Comparison of ENCODE assay signal across 21 cellular contexts in genomic region chr22:41913040-41913719, GRCh38. TPM values are rescaled to one million over a fixed set of nuclear protein-coding genes. Genes with fewer than 3 reads are reported as not detected.
DNase-seq lines count a peak whose midpoint lies in the region; ATAC-seq and TF ChIP-seq lines count a peak whose summit lies in the region.
"Had no signal": no experiment of that assay in that cellular context is flagged by ENCODE, and none has a peak within 500 bp of the region (broad histone marks: within the 10 kb centered on the region; RNA-seq: fewer than 3 reads in every experiment).

No MANE protein-coding gene starts in this region.

- H3K27me3 ChIP-seq in CD4-positive, alpha-beta memory T cell (ENCODE audit: insufficient read depth, low read length) = peaks cover 20% of the 10 kb centered on the region
- H3K27me3 ChIP-seq in adrenal gland (peaks cover 12% of the 10 kb centered on the region), mammary epithelial cell (ENCODE audit: insufficient read depth, low read length) (peaks cover 42% of the 10 kb centered on the region)

- H3K36me3 ChIP-seq in CD4-positive, alpha-beta memory T cell (ENCODE audit: insufficient read depth, low read length) = no peaks in the 10 kb centered on the region
- H3K36me3 ChIP-seq in adrenal gland (replicated peaks in 1 of 2) (no peaks in the 10 kb centered on the region), mammary epithelial cell (ENCODE audit: insufficient read depth, low read length) (no peaks in the 10 kb centered on the region)
- H3K36me3 ChIP-seq: BE2C, gastrocnemius medialis, left ventricle myocardium inferior, Peyer's patch, upper lobe of left lung had no signal

- intact Hi-C loops in CD4-positive, alpha-beta memory T cell (cut with micrococcal nuclease) = no loop called here
- intact Hi-C loops in adrenal gland (cut with DNase I) = no loop called here
- intact Hi-C loops in mammary epithelial cell (cut with micrococcal nuclease) = no loop called here
- intact Hi-C loops in Right ventricle myocardium superior (cut with DNase I) = no loop called here

- ATAC-seq in Right ventricle myocardium superior (ENCODE audit: poor library complexity) (no peak), GM18867 (IDR thresholded peaks at IDR 0.05; ENCODE audit: unreplicated experiment) (no peak)
- ATAC-seq: gastrocnemius medialis, SK-N-SH treated with all-trans-retinoic acid at 6 μM for 48 hours had no signal

- POLR2A ChIA-PET in CD4-positive, alpha-beta memory T cell (lab: Charles Lee; ENCODE audit: partially characterized antibody) = interaction anchor here (1.0 to 9.1 kb wide), 3 partner anchors 27 to 289 kb away, joined by 3 to 67 read pairs (median 3); partner anchors contain the start of gene SREBF2

- H3K4me1 Mint-ChIP-seq in CD4-positive, alpha-beta memory T cell = peaks cover 12 to 46% (median 25%) of the 10 kb centered on the region in 4 donors
- peaks cover 16% of the 10 kb centered on the region for H3K4me1 Mint-ChIP-seq in nephron

- no peak overlapping the region for H3K4me2 ChIP-seq in mammary epithelial cell (ENCODE audit: insufficient read depth, low read depth, low read length)

- in situ Hi-C loops in mammary epithelial cell (cut with MboI; ENCODE audit: low sequenced_read_pairs in 2 of 2) = no loop called here

- no peaks in the 10 kb centered on the region for H3K79me2 ChIP-seq in mammary epithelial cell (ENCODE audit: insufficient read depth, low read length)

- H3K36me3 Mint-ChIP-seq in CD4-positive, alpha-beta memory T cell = no peaks in the 10 kb centered on the region
- H3K36me3 Mint-ChIP-seq in nephron (ENCODE audit: low read depth) = no peaks in the 10 kb centered on the region

- peaks cover 22 to 31% of the 10 kb centered on the region in 2 donors for H3K27me3 Mint-ChIP-seq in CD4-positive, alpha-beta memory T cell
- peaks cover 87% of the 10 kb centered on the region for H3K27me3 Mint-ChIP-seq in nephron (ENCODE audit: low read depth)

- no peak overlapping the region for H2AFZ ChIP-seq in mammary epithelial cell (ENCODE audit: low read depth, low read length)

- CTCF ChIA-PET in CD4-positive, alpha-beta memory T cell (lab: Charles Lee; ENCODE audit: partially characterized antibody) = interaction anchor here (1.1 to 2.4 kb wide), 2 partner anchors 12 to 28 kb away, joined by 4 to 7 read pairs; no protein-coding TSS in a partner anchor
- CTCF ChIA-PET in mammary epithelial cell (lab: Charles Lee; ENCODE audit: low non-redundant PET) = no interaction called here

- H3K4me1 ChIP-seq in CD4-positive, alpha-beta memory T cell (ENCODE audit: insufficient read depth, low read length) = peaks cover 42% of the 10 kb centered on the region
- H3K4me1 ChIP-seq in adrenal gland (replicated peaks in 1 of 2) (peaks cover 31 to 48% of the 10 kb centered on the region in 2 donors), mammary epithelial cell (ENCODE audit: insufficient read depth, low read length) (peaks cover 17% of the 10 kb centered on the region)
- H3K4me1 ChIP-seq: BE2C had no signal

- peak overlapping the region in 5 of 8 donors; percentile 36 to 80 (median 46) for H3K4me3 Mint-ChIP-seq in CD4-positive, alpha-beta memory T cell
- peak overlapping the region; percentile 48 to 74 (median 51) for H3K4me3 Mint-ChIP-seq in nephron
- H3K4me3 Mint-ChIP-seq: activated CD4-positive, alpha-beta memory T cell treated with anti-CD3 and anti-CD28 coated beads for 36 hours had no signal

- dilution Hi-C loops in mammary epithelial cell (cut with HindIII; ENCODE audit: low sequenced_read_pairs) = no loop called here

- no peaks in the 10 kb centered on the region for H4K20me1 ChIP-seq in mammary epithelial cell (ENCODE audit: insufficient read depth, low read length)

- H3K9me3 Mint-ChIP-seq in CD4-positive, alpha-beta memory T cell = peaks cover 0 to 2% (median 0%) of the 10 kb centered on the region in 8 donors
- H3K9me3 Mint-ChIP-seq in nephron = no peaks in the 10 kb centered on the region
- H3K9me3 Mint-ChIP-seq: activated CD4-positive, alpha-beta memory T cell treated with anti-CD3 and anti-CD28 coated beads for 36 hours had no signal

- no peak overlapping the region for H3K9ac ChIP-seq in mammary epithelial cell (ENCODE audit: insufficient read depth, low read length)

- DNase-seq in CD4-positive, alpha-beta memory T cell = peak in 1 of 5 donors; percentile 18
- DNase-seq in adrenal gland = peak in 6 of 7 donors; percentile 67 to 82 (median 72)
- DNase-seq in mammary epithelial cell = no peak
- no peak for DNase-seq in Right ventricle myocardium superior
- no peak for DNase-seq in dermis blood vessel endothelial cell
- DNase-seq: activated CD4-positive, alpha-beta memory T cell treated with anti-CD3 and anti-CD28 coated beads for 36 hours; BE2C; cortex of kidney; DMS153; gastrocnemius medialis; left ventricle myocardium inferior; NCI-H1436 treated with DMSO at 0.1 percent for 48 hours; Peyer's patch had no signal

- no peak overlapping the region for H3K27ac ChIP-seq in CD4-positive, alpha-beta memory T cell (ENCODE audit: low read depth, low read length)
- H3K27ac ChIP-seq in adrenal gland = peak overlapping the region in 3 of 5 donors; percentile 19 to 67 (median 55)
- H3K27ac ChIP-seq in mammary epithelial cell (ENCODE audit: insufficient read depth, low read depth, low read length) = no peak overlapping the region
- H3K27ac ChIP-seq: gastrocnemius medialis, left ventricle myocardium inferior, upper lobe of left lung had no signal

- TF ChIP-seq POLR2A in adrenal gland (IDR thresholded peaks at IDR 0.05) = no peak

- peak overlapping the region in 1 of 7 donors; percentile 69 for H3K27ac Mint-ChIP-seq in CD4-positive, alpha-beta memory T cell
- no peak overlapping the region for H3K27ac Mint-ChIP-seq in nephron
- H3K27ac Mint-ChIP-seq: activated CD4-positive, alpha-beta memory T cell treated with anti-CD3 and anti-CD28 coated beads for 36 hours; progenitor cell of endocrine pancreas had no signal

- TF ChIP-seq CTCF in GM12875 (IDR thresholded peaks at IDR 0.05; ENCODE audit: borderline replicate concordance, insufficient read depth, low read depth, low read length) = no peak
- TF ChIP-seq CTCF in adrenal gland (IDR thresholded peaks at IDR 0.05) = no peak
- no peak for TF ChIP-seq CTCF in nephron (IDR thresholded peaks at IDR 0.05; ENCODE audit: unreplicated experiment in 3 of 3)
- no peak for TF ChIP-seq CTCF in mammary epithelial cell (conservative IDR thresholded peaks at IDR 0.05 in 1 of 2, IDR thresholded peaks at IDR 0.05 in 1 of 2; ENCODE audit: extremely low read depth in 1 of 2, insufficient read depth in 1 of 2, low read depth in 1 of 2, low read length in 2 of 2)

- H3K9me3 ChIP-seq in CD4-positive, alpha-beta memory T cell (ENCODE audit: control insufficient read depth in 1 of 2, low read length in 2 of 2) = no peaks in the 10 kb centered on the region
- H3K9me3 ChIP-seq in adrenal gland (replicated peaks in 1 of 3) (no peaks in the 10 kb centered on the region), mammary epithelial cell (replicated peaks; ENCODE audit: insufficient read depth, low read length) (no peaks in the 10 kb centered on the region)
- H3K9me3 ChIP-seq: BE2C, gastrocnemius medialis, left ventricle myocardium inferior, Peyer's patch, upper lobe of left lung had no signal

- WGBS in adrenal gland, 4 donors = 50 to 72% (median 58%) methylated on average over 4 to 11 of the region's 11 CpGs
- 90% methylated on average over 7 of the region's 11 CpGs for WGBS in mammary epithelial cell (ENCODE audit: low coverage, missing lambda C conversion rate)

- no TSS peak for BruUV-seq in mammary epithelial cell (replicated peaks; lab: Mats Ljungman, UMichigan)

- H3K4me3 ChIP-seq in CD4-positive, alpha-beta memory T cell (ENCODE audit: low read length in 2 of 2) = no peak overlapping the region
- H3K4me3 ChIP-seq in GM12875 (ENCODE audit: low read depth, low read length) (peak overlapping the region; percentile 32), adrenal gland (peak overlapping the region in 1 of 4 donors; percentile 79), mammary epithelial cell (replicated peaks in 1 of 3; ENCODE audit: insufficient read depth in 1 of 3, low read depth in 2 of 3, low read length in 3 of 3) (no peak overlapping the region)
- H3K4me3 ChIP-seq: gastrocnemius medialis had no signal

RNA-seq across cellular contexts. Expression of gene SHISA8, which starts 1.7 kb away (rescaled TPM):
- not detected for total RNA-seq in CD4-positive, alpha-beta memory T cell
- polyA plus RNA-seq in CD4-positive, alpha-beta memory T cell = not detected
- total RNA-seq in adrenal gland (10 to 100 TPM; 15.1 to 55.5 (median 20.6) TPM), mammary epithelial cell (not detected), Right ventricle myocardium superior (6.4 TPM), dermis blood vessel endothelial cell (not detected in 2 replicates)
- polyA plus RNA-seq in adrenal gland (10 to 100 TPM in 1 of 3 donors, 1 to 10 TPM in 2; 1.4 to 10.8 (median 5.1) TPM), mammary epithelial cell (not detected)
- not detected for polyA minus RNA-seq in mammary epithelial cell
- total RNA-seq: epithelial cell of proximal tubule, gastrocnemius medialis, HT-29, Peyer's patch, progenitor cell of endocrine pancreas had no signal

RNA-seq across cellular contexts. Expression of gene TNFRSF13C, which starts 13.4 kb away (rescaled TPM):
- total RNA-seq in CD4-positive, alpha-beta memory T cell = 10 to 100 TPM; 14.3 to 14.8 TPM
- 1 to 10 TPM in 1 of 2 donors, under 1 TPM in 1; 0.37 to 1.4 TPM for polyA plus RNA-seq in CD4-positive, alpha-beta memory T cell
- total RNA-seq in adrenal gland (1 to 10 TPM in 5 of 8 donors, under 1 TPM in 3; 0.36 to 3.2 (median 1.4) TPM), mammary epithelial cell (under 1 TPM; under 0.01 to 0.21 TPM), Right ventricle myocardium superior (1.2 TPM), dermis blood vessel endothelial cell (not detected in 2 replicates)
- polyA plus RNA-seq in adrenal gland (under 1 TPM; 0.24 to 0.35 (median 0.24) TPM), mammary epithelial cell (0.07 TPM)
- not detected for polyA minus RNA-seq in mammary epithelial cell
- total RNA-seq: gastrocnemius medialis had no signal

RNA-seq across cellular contexts. Expression of gene CENPM, which starts 33.8 kb away (rescaled TPM):
- total RNA-seq in CD4-positive, alpha-beta memory T cell = 10 to 100 TPM in 1 of 2 experiments, 1 to 10 TPM in 1; 7.6 to 12.0 TPM
- polyA plus RNA-seq in CD4-positive, alpha-beta memory T cell = 10 to 100 TPM; 14.1 to 19.2 TPM
- total RNA-seq in adrenal gland (1 to 10 TPM in 6 of 8 donors, under 1 TPM in 1, not detected in 1; 0.88 to 4.2 (median 1.7) TPM), mammary epithelial cell (10 to 100 TPM in 1 of 2 donors, under 1 TPM in 1; 0.50 to 20.0 TPM), Right ventricle myocardium superior (0.59 TPM), dermis blood vessel endothelial cell (13.1 and 34.2 TPM in 2 replicates)
- polyA plus RNA-seq in adrenal gland (1 to 10 TPM in 2 of 3 donors, under 1 TPM in 1; 0.92 to 2.1 (median 1.4) TPM), mammary epithelial cell (38.2 TPM)
- 24.8 TPM for polyA minus RNA-seq in mammary epithelial cell

RNA-seq across cellular contexts. Expression of gene SEPTIN3, which starts 56.1 kb away (rescaled TPM):
- under 1 TPM; 0.36 to 0.81 TPM for total RNA-seq in CD4-positive, alpha-beta memory T cell
- not detected for polyA plus RNA-seq in CD4-positive, alpha-beta memory T cell
- total RNA-seq in adrenal gland (1 to 10 TPM in 3 of 8 donors, under 1 TPM in 3, not detected in 2; 0.14 to 4.7 (median 0.98) TPM), mammary epithelial cell (1 to 10 TPM in 1 of 2 donors, under 1 TPM in 1; 0.73 to 1.7 TPM), Right ventricle myocardium superior (0.08 TPM), dermis blood vessel endothelial cell (under 0.01 and 0.14 TPM in 2 replicates)
- polyA plus RNA-seq in adrenal gland (1 to 10 TPM; 1.5 to 7.4 (median 6.4) TPM), mammary epithelial cell (0.70 TPM)
- not detected for polyA minus RNA-seq in mammary epithelial cell
- total RNA-seq: HT-29, left ventricle myocardium inferior, Peyer's patch had no signal

Comparison
In these comparisons a context has a peak if more than half of its experiments do, and no peak if none do; other contexts are left out.
1. DNase-seq: peak in adrenal gland (6 of 7); none in mammary epithelial cell (single experiment), Right ventricle myocardium superior (single experiment) and dermis blood vessel endothelial cell (single experiment).
2. H3K27ac ChIP-seq: peak in adrenal gland (3 of 5); none in CD4-positive, alpha-beta memory T cell (single experiment) and mammary epithelial cell (single experiment).